Comparison of ENCODE assay signal across 31 cellular contexts in genomic region chr7:43234968-43235367, GRCh38.
"Had no signal": no experiment of that assay in that cellular context is flagged by ENCODE, and none has a peak within 500 bp of the region (broad histone marks: within the 10 kb centered on the region; RNA-seq: fewer than 3 reads in every experiment).

No MANE protein-coding gene starts in this region.

- H3K4me3 Mint-ChIP-seq: activated CD4-positive, alpha-beta memory T cell treated with anti-CD3 and anti-CD28 coated beads for 36 hours; activated CD4-positive, alpha-beta T cell treated with anti-CD3 and anti-CD28 coated beads for 36 hours; activated CD4-positive, alpha-beta T cell treated with anti-CD3 and anti-CD28 coated beads, Interleukin-2, amount 10 ng/mL, durations not matched to agents 24 days and 14 days; activated CD8-positive, alpha-beta memory T cell treated with anti-CD3 and anti-CD28 coated beads, Interleukin-2, amount 10 ng/mL, durations not matched to agents 7 days and 5 days; activated CD8-positive, alpha-beta T cell treated with anti-CD3 and anti-CD28 coated beads, Interleukin-2, amount 10 ng/mL, durations not matched to agents 7 days and 5 days; activated naive CD4-positive, alpha-beta T cell treated with anti-CD3 and anti-CD28 coated beads, Interleukin-2, amount 10 ng/mL, durations not matched to agents 7 days and 5 days; activated naive CD8-positive, alpha-beta T cell treated with anti-CD3 and anti-CD28 coated beads, Interleukin-2, amount 10 ng/mL, durations not matched to agents 7 days and 5 days; activated T-helper 1 cell treated with anti-CD3 and anti-CD28 coated beads, Interleukin-12 subunit alpha, Interleukin-12 subunit beta, Interleukin-2, Interleukin-4 antibody, amounts not matched to agents 30 ng/mL and 10 ng/mL and 1 ng/mL, durations not matched to agents 14 hours and 24 hours and 36 hours; dendritic cell treated with granulocyte-macrophage colony-stimulating factor and Interleukin-4, amounts not matched to agents 40 ng/mL and 50 ng/mL, for 4 days; endodermal cell had no signal

- H3K4me3 ChIP-seq: cardiac muscle cell, coronary artery, dorsolateral prefrontal cortex had no signal

- H3K27ac Mint-ChIP-seq: activated CD4-positive, alpha-beta memory T cell treated with anti-CD3 and anti-CD28 coated beads for 36 hours; activated CD4-positive, alpha-beta T cell treated with anti-CD3 and anti-CD28 coated beads for 36 hours; activated CD4-positive, alpha-beta T cell treated with anti-CD3 and anti-CD28 coated beads, Interleukin-2, amount 10 ng/mL, durations not matched to agents 24 days and 14 days; activated CD8-positive, alpha-beta memory T cell treated with anti-CD3 and anti-CD28 coated beads, Interleukin-2, amount 10 ng/mL, durations not matched to agents 7 days and 5 days; activated CD8-positive, alpha-beta T cell treated with anti-CD3 and anti-CD28 coated beads, Interleukin-2, amount 10 ng/mL, durations not matched to agents 7 days and 5 days; activated naive CD4-positive, alpha-beta T cell treated with anti-CD3 and anti-CD28 coated beads, Interleukin-2, amount 10 ng/mL, durations not matched to agents 7 days and 5 days; activated naive CD8-positive, alpha-beta T cell treated with anti-CD3 and anti-CD28 coated beads, Interleukin-2, amount 10 ng/mL, durations not matched to agents 7 days and 5 days; activated T-helper 1 cell treated with anti-CD3 and anti-CD28 coated beads, Interleukin-12 subunit alpha, Interleukin-12 subunit beta, Interleukin-2, Interleukin-4 antibody, amounts not matched to agents 30 ng/mL and 10 ng/mL and 1 ng/mL, durations not matched to agents 14 hours and 24 hours and 36 hours; activated T-helper 2 cell treated with anti-CD3 and anti-CD28 coated beads, Interferon-gamma antibody, Interleukin-2, Interleukin-4, amounts not matched to agents 10 μg/mL and 5 μg/mL and 100 μg/mL, durations not matched to agents 14 hours and 24 hours and 36 hours; dendritic cell treated with granulocyte-macrophage colony-stimulating factor and Interleukin-4, amounts not matched to agents 40 ng/mL and 50 ng/mL, for 4 days; endodermal cell had no signal

- H3K9me3 Mint-ChIP-seq: activated CD4-positive, alpha-beta memory T cell treated with anti-CD3 and anti-CD28 coated beads for 36 hours; activated CD4-positive, alpha-beta T cell treated with anti-CD3 and anti-CD28 coated beads, Interleukin-2, amount 10 ng/mL, durations not matched to agents 24 days and 14 days; activated naive CD4-positive, alpha-beta T cell treated with anti-CD3 and anti-CD28 coated beads, Interleukin-2, amount 10 ng/mL, durations not matched to agents 7 days and 5 days; activated naive CD4-positive, alpha-beta T cell treated with anti-CD3 and anti-CD28 coated beads, Interleukin-2, amount 50 U/mL, for 72 hours; activated naive CD8-positive, alpha-beta T cell treated with anti-CD3 and anti-CD28 coated beads, Interleukin-2, amount 10 ng/mL, durations not matched to agents 7 days and 5 days; activated T-helper 1 cell treated with anti-CD3 and anti-CD28 coated beads, Interleukin-12 subunit alpha, Interleukin-12 subunit beta, Interleukin-2, Interleukin-4 antibody, amounts not matched to agents 30 ng/mL and 10 ng/mL and 1 ng/mL, durations not matched to agents 14 hours and 24 hours and 36 hours; activated T-helper 2 cell treated with anti-CD3 and anti-CD28 coated beads, Interferon-gamma antibody, Interleukin-2, Interleukin-4, amounts not matched to agents 10 μg/mL and 5 μg/mL and 100 μg/mL, durations not matched to agents 14 hours and 24 hours and 36 hours; dendritic cell treated with granulocyte-macrophage colony-stimulating factor and Interleukin-4, amounts not matched to agents 40 ng/mL and 50 ng/mL, for 4 days; endodermal cell had no signal

- H3K27me3 ChIP-seq: brain microvascular endothelial cell, cardiac muscle cell, dorsolateral prefrontal cortex had no signal

- DNase-seq: activated CD4-positive, alpha-beta memory T cell treated with anti-CD3 and anti-CD28 coated beads for 36 hours; activated CD4-positive, alpha-beta T cell treated with anti-CD3 and anti-CD28 coated beads for 36 hours; activated CD4-positive, alpha-beta T cell treated with anti-CD3 and anti-CD28 coated beads, Interleukin-2, amount 10 ng/mL, durations not matched to agents 24 days and 14 days; activated CD4-positive, CD25-positive, alpha-beta regulatory T cell; activated CD4-positive, CD25-positive, alpha-beta regulatory T cell treated with anti-CD3 and anti-CD28 coated beads, Interleukin-2, amount 50 U/mL, for 72 hours; activated CD8-positive, alpha-beta memory T cell treated with anti-CD3 and anti-CD28 coated beads, Interleukin-2, amount 10 ng/mL, durations not matched to agents 7 days and 5 days; activated CD8-positive, alpha-beta memory T cell treated with anti-CD3 and anti-CD28 coated beads, Interleukin-2, amount 50 U/mL, for 4 hours; activated CD8-positive, alpha-beta T cell treated with anti-CD3 and anti-CD28 coated beads, Interleukin-2, amount 10 ng/mL, durations not matched to agents 7 days and 5 days; activated effector memory CD4-positive, alpha-beta T cell treated with anti-CD3 and anti-CD28 coated beads, Interleukin-2, amount 50 U/mL, for 16 hours; activated naive CD4-positive, alpha-beta T cell; activated naive CD4-positive, alpha-beta T cell treated with anti-CD3 and anti-CD28 coated beads, Interleukin-2, amount 10 ng/mL, durations not matched to agents 7 days and 5 days; activated naive CD8-positive, alpha-beta T cell treated with anti-CD3 and anti-CD28 coated beads, Interleukin-2, amount 10 ng/mL, durations not matched to agents 7 days and 5 days; activated T-cell treated with anti-CD3 and anti-CD28 coated beads, Interleukin-2, amount 50 U/mL, for 1 hour; activated T-cell treated with anti-CD3 and anti-CD28 coated beads, Interleukin-2, amount 50 U/mL, for 48 hours; anterior cingulate cortex; brain microvascular endothelial cell; central memory CD4-positive, alpha-beta T cell; cerebellar nuclear complex; dorsolateral prefrontal cortex; effector memory CD4-positive, alpha-beta T cell; endodermal cell; foreskin fibroblast; head of caudate nucleus; T-helper 2 cell had no signal

- H3K27ac ChIP-seq: brain microvascular endothelial cell, cardiac muscle cell, coronary artery had no signal

- H3K36me3 ChIP-seq: brain microvascular endothelial cell, cardiac muscle cell had no signal

- ATAC-seq: activated CD4-positive, alpha-beta T cell treated with anti-CD3 and anti-CD28 coated beads for 36 hours; activated CD8-positive, alpha-beta memory T cell treated with anti-CD3 and anti-CD28 coated beads, Interleukin-2, amount 10 ng/mL, durations not matched to agents 7 days and 5 days; activated CD8-positive, alpha-beta T cell treated with anti-CD3 and anti-CD28 coated beads, Interleukin-2, amount 10 ng/mL, durations not matched to agents 7 days and 5 days; activated naive CD4-positive, alpha-beta T cell treated with anti-CD3 and anti-CD28 coated beads, Interleukin-2, amount 50 U/mL, for 72 hours; esophagus mucosa had no signal

- H3K4me1 Mint-ChIP-seq: activated CD4-positive, alpha-beta T cell treated with anti-CD3 and anti-CD28 coated beads for 36 hours; activated CD4-positive, alpha-beta T cell treated with anti-CD3 and anti-CD28 coated beads, Interleukin-2, amount 10 ng/mL, durations not matched to agents 24 days and 14 days; activated CD8-positive, alpha-beta memory T cell treated with anti-CD3 and anti-CD28 coated beads, Interleukin-2, amount 10 ng/mL, durations not matched to agents 7 days and 5 days; activated naive CD4-positive, alpha-beta T cell treated with anti-CD3 and anti-CD28 coated beads, Interleukin-2, amount 10 ng/mL, durations not matched to agents 7 days and 5 days; activated naive CD8-positive, alpha-beta T cell treated with anti-CD3 and anti-CD28 coated beads, Interleukin-2, amount 10 ng/mL, durations not matched to agents 7 days and 5 days had no signal

- H3K27me3 Mint-ChIP-seq: activated CD4-positive, alpha-beta memory T cell treated with anti-CD3 and anti-CD28 coated beads for 36 hours had no signal
